Comparison of ENCODE assay signal across 1 cellular context in genomic region chr1:107058245-107059032, GRCh38.
TF ChIP-seq lines count a peak whose summit lies in the region.

No MANE protein-coding gene starts in this region.

TF ChIP-seq in K562, 482 proteins besides CTCF, POLR2A, EP300 and RAD21 (continued from another document):
- TF ChIP-seq ZBTB11 (CRISPR knock-in tag; IDR thresholded peaks at IDR 0.05) (0 out of 6 replicates have a peak, but pooled peaks of 1 of the 3 experiments have one; percentile 4), TARDBP (IDR thresholded peaks at IDR 0.05) (no peak), NBN (IDR thresholded peaks at IDR 0.05; ENCODE audit: low read depth) (no peak), PCBP2 (IDR thresholded peaks at IDR 0.05; ENCODE audit: low read depth, low read length, poor library complexity, severe bottlenecking) (no peak)
